1 cellular context compared by ENCODE assay signal in genomic region chrX:119693032-119693995, GRCh38.
TF ChIP-seq lines count a peak whose summit lies in the region.

Gene SEPTIN6, minus strand, starts transcription at chrX:119693168. Its CDS starts 63 bp downstream, at chrX:119693105.

TF ChIP-seq in HepG2, 621 proteins besides CTCF, POLR2A, EP300 and RAD21 (continued from another document and continues in another):
- TF ChIP-seq MTERF4 (CRISPR knock-in tag; IDR thresholded peaks at IDR 0.05) (no peak), ZNF652 (CRISPR knock-in tag; IDR thresholded peaks at IDR 0.05; ENCODE audit: borderline replicate concordance, low read depth) (no peak), PHF20 (CRISPR knock-in tag; IDR thresholded peaks at IDR 0.05) (no peak), MTA1 (CRISPR knock-in tag; IDR thresholded peaks at IDR 0.05; ENCODE audit: borderline replicate concordance) (no peak), ZNF512B (CRISPR knock-in tag; IDR thresholded peaks at IDR 0.05; ENCODE audit: borderline replicate concordance) (no peak), ETV5 (CRISPR knock-in tag; IDR thresholded peaks at IDR 0.05; ENCODE audit: borderline replicate concordance) (no peak), AKAP8 (CRISPR knock-in tag; IDR thresholded peaks at IDR 0.05) (no peak), TIGD3 (CRISPR knock-in tag; IDR thresholded peaks at IDR 0.05; ENCODE audit: borderline replicate concordance) (no peak), ZNF605 (CRISPR knock-in tag; IDR thresholded peaks at IDR 0.05) (no peak), ZNF235 (CRISPR knock-in tag; IDR thresholded peaks at IDR 0.05; ENCODE audit: borderline replicate concordance) (no peak), HOXA3 (CRISPR knock-in tag; IDR thresholded peaks at IDR 0.05) (no peak), CENPT (CRISPR knock-in tag; IDR thresholded peaks at IDR 0.05; ENCODE audit: low read depth) (0 out of 2 replicates have a peak, but pooled peaks have one; percentile 43), TBX3 (IDR thresholded peaks at IDR 0.05; ENCODE audit: borderline replicate concordance) (no peak), ZNF800 (CRISPR knock-in tag; IDR thresholded peaks at IDR 0.05) (no peak), ZNF451 (CRISPR knock-in tag; IDR thresholded peaks at IDR 0.05) (no peak), MAX (IDR thresholded peaks at IDR 0.05) (peak; percentile 23; the same call in 1 of the 2 replicates), ZBTB43 (CRISPR knock-in tag; conservative IDR thresholded peaks at IDR 0.05) (no peak), RELA (CRISPR knock-in tag; IDR thresholded peaks at IDR 0.05) (no peak), TCF12 (IDR thresholded peaks at IDR 0.05) (no peak), TCF12 (CRISPR knock-in tag; IDR thresholded peaks at IDR 0.05) (no peak), SIN3A (IDR thresholded peaks at IDR 0.05; ENCODE audit: borderline replicate concordance, low read depth, low read length) (peak; percentile 24; the same call in 1 of the 2 replicates), SSRP1 (CRISPR knock-in tag; IDR thresholded peaks at IDR 0.05) (no peak), ZBTB39 (CRISPR knock-in tag; IDR thresholded peaks at IDR 0.05) (no peak), TFDP2 (CRISPR knock-in tag; IDR thresholded peaks at IDR 0.05) (no peak), USF2 (IDR thresholded peaks at IDR 0.05; ENCODE audit: low read depth, low read length) (no peak), USF2 (CRISPR knock-in tag; IDR thresholded peaks at IDR 0.05; ENCODE audit: borderline replicate concordance) (no peak), SOX13 (IDR thresholded peaks at IDR 0.05) (no peak), SOX13 (CRISPR knock-in tag; conservative IDR thresholded peaks at IDR 0.05 in 1 of 2, IDR thresholded peaks at IDR 0.05 in 1 of 2) (peak in 1 of 2 experiments; percentile 35; a peak in 1 of 4 replicates), POGK (CRISPR knock-in tag; conservative IDR thresholded peaks at IDR 0.05) (no peak), FOXP4 (CRISPR knock-in tag; IDR thresholded peaks at IDR 0.05) (no peak), ZSCAN21 (CRISPR knock-in tag; IDR thresholded peaks at IDR 0.05; ENCODE audit: borderline replicate concordance) (no peak; the same call in 1 of the 2 replicates), ZBTB8A (CRISPR knock-in tag; IDR thresholded peaks at IDR 0.05; ENCODE audit: borderline replicate concordance, low read depth) (no peak), SIX1 (CRISPR knock-in tag; IDR thresholded peaks at IDR 0.05; ENCODE audit: borderline replicate concordance) (no peak), ZMYM4 (CRISPR knock-in tag; IDR thresholded peaks at IDR 0.05) (no peak), ZBTB42 (CRISPR knock-in tag; IDR thresholded peaks at IDR 0.05) (no peak), STAT6 (CRISPR knock-in tag; IDR thresholded peaks at IDR 0.05; ENCODE audit: borderline replicate concordance) (no peak), ZNF678 (CRISPR knock-in tag; IDR thresholded peaks at IDR 0.05) (no peak)
